7 cellular contexts compared by ENCODE assay signal in the genomic region with DNA sequence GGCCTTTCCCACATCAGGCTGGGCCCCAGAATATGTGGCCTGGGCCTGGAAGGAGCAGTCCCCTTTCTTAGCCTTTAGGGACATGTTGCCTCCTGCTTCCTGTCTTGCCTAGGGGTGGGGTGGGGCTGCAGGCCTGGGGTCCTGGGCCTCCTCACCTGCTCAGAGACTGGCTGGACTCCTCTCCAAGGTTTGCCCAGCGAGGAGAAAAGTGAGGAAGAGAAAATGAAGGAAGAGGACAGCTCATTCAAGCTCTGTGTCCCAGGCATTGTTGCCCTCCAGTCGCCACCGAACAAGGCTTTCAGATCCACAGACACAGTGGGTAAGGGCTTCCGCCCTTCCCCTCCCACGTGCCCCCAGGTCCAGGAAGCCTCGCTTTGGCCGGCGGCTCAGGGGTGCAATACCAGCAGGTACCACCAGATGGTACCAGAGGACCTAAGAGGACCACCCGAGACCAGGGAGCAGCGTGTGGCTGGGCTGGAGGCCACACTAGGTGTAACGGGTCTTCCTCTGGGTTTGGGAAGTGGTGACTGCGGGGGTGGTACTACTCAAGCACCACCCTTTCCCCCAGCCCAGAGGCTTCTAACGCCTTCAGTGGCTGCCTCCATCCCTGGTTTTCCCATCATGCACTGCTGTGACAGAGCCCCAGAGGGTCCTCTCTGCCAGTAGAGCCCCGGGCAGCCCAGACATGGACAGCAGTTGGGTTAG.
DNase-seq lines count a peak whose midpoint lies in the region; ATAC-seq and TF ChIP-seq lines count a peak whose summit lies in the region.

No MANE protein-coding gene starts in this region.

- peak; percentile 97 for TF ChIP-seq CTCF in GM12874 (IDR thresholded peaks at IDR 0.05; ENCODE audit: insufficient read depth, low read depth, low read length)

- DNase-seq in NCI-H2227 treated with DMSO at 0.1 percent for 48 hours (lab: John Stamatoyannopoulos, UW), result peak; percentile 68
- DNase-seq in activated CD4-positive, CD25-positive, alpha-beta regulatory T cell treated with anti-CD3 and anti-CD28 coated beads, Interleukin-2, amount 50 U/mL, for 72 hours, result peak; percentile 97
- DNase-seq in central memory CD4-positive, alpha-beta T cell, result peak; percentile 79
- DNase-seq in kidney tubule cell (ENCODE audit: low spot score), result peak; percentile 82
- peak; percentile 87 for DNase-seq in stimulated activated CD4-positive, alpha-beta T cell treated with anti-CD3 and anti-CD28 coated beads, Interleukin-4, amount 100 ng/mL, for 1 hour

- ATAC-seq in HG02885 (IDR thresholded peaks at IDR 0.05; ENCODE audit: poor library complexity, unreplicated experiment), result peak; percentile 79

Comparison
In these comparisons a context has a peak if more than half of its experiments do, and no peak if none do; other contexts are left out.
1. Peak in every context shown above with its lines: DNase-seq and ATAC-seq.